ENCODE assay signal across 14 cellular contexts in genomic region chr11:12019337-12019736, GRCh38. TPM values are rescaled to one million over a fixed set of nuclear protein-coding genes. Genes with fewer than 3 reads are reported as not detected.
A peak's percentile ranks its signal among the peaks of the same experiment; 100 is the strongest.
DNase-seq lines count a peak whose midpoint lies in the region; ATAC-seq and TF ChIP-seq lines count a peak whose summit lies in the region.
"Had no signal": no experiment of that assay in that cellular context is flagged by ENCODE, and none has a peak within 500 bp of the region (broad histone marks: within the 10 kb centered on the region; RNA-seq: fewer than 3 reads in every experiment).

No MANE protein-coding gene starts in this region.

- peak overlapping the region; percentile 94 for H3K27ac ChIP-seq in endodermal cell (ENCODE audit: low read depth, low read length)
- H3K27ac ChIP-seq in liver (ENCODE audit: low read depth in 1 of 2, low read length in 2 of 2) = no peak overlapping the region
- H3K27ac ChIP-seq: lower lobe of right lung had no signal

- H3K27me3 Mint-ChIP-seq in endodermal cell (ENCODE audit: insufficient read depth) = peaks cover 33% of the 10 kb centered on the region
- peaks cover 28 to 31% of the 10 kb centered on the region in 2 donors for H3K27me3 Mint-ChIP-seq in stimulated activated naive B cell treated with anti-CD40 and anti-IgM and Interleukin-4, amounts not matched to agents 10 μg/mL and 1 μg/mL and 100 μg/mL, for 72 hours
- peaks cover 38% of the 10 kb centered on the region for H3K27me3 Mint-ChIP-seq in stimulated activated naive CD8-positive, alpha-beta T cell treated with anti-CD3 and anti-CD28 coated beads, Interleukin-15, amount 100 ng/mL, for 72 hours

- peaks cover 8% of the 10 kb centered on the region for H3K36me3 Mint-ChIP-seq in endodermal cell (ENCODE audit: low read depth)
- no peaks in the 10 kb centered on the region for H3K36me3 Mint-ChIP-seq in stimulated activated naive B cell treated with anti-CD40 and anti-IgM and Interleukin-4, amounts not matched to agents 10 μg/mL and 1 μg/mL and 100 μg/mL, for 72 hours
- H3K36me3 Mint-ChIP-seq: activated naive CD4-positive, alpha-beta T cell treated with anti-CD3 and anti-CD28 coated beads, Interleukin-2, amount 50 U/mL, for 24 hours had no signal

- H3K4me1 Mint-ChIP-seq in endodermal cell = peaks cover 20% of the 10 kb centered on the region
- no peaks in the 10 kb centered on the region for H3K4me1 Mint-ChIP-seq in stimulated activated naive B cell treated with anti-CD40 and anti-IgM and Interleukin-4, amounts not matched to agents 10 μg/mL and 1 μg/mL and 100 μg/mL, for 72 hours
- no peaks in the 10 kb centered on the region for H3K4me1 Mint-ChIP-seq in stimulated activated naive CD8-positive, alpha-beta T cell treated with anti-CD3 and anti-CD28 coated beads, Interleukin-15, amount 100 ng/mL, for 72 hours
- H3K4me1 Mint-ChIP-seq: activated naive CD4-positive, alpha-beta T cell treated with anti-CD3 and anti-CD28 coated beads, Interleukin-2, amount 50 U/mL, for 24 hours had no signal

- H3K4me1 ChIP-seq in endodermal cell (ENCODE audit: control insufficient read depth, insufficient read depth, low read length) = peaks cover 9% of the 10 kb centered on the region
- no peaks in the 10 kb centered on the region for H3K4me1 ChIP-seq in liver (ENCODE audit: control insufficient read depth in 4 of 4, insufficient read depth in 4 of 4, low read length in 3 of 4)

- no peak for TF ChIP-seq CTCF in endodermal cell (conservative IDR thresholded peaks at IDR 0.05)
- no peak for TF ChIP-seq CTCF in liver (IDR thresholded peaks at IDR 0.05; ENCODE audit: low read depth, low read length, missing input control)

- WGBS in endodermal cell (ENCODE audit: insufficient coverage in 1 of 2, insufficient read length in 1 of 2), 2 experiments = 84 to 88% methylated on average over 5 to 9 of the region's 9 CpGs
- WGBS in liver = 66% methylated on average over 9 of the region's 9 CpGs

- DNase-seq in NCI-H526 treated with DMSO at 0.1 percent for 48 hours (lab: John Stamatoyannopoulos, UW) (peak; percentile 65), endodermal cell (no peak), stromal cell of bone marrow (ENCODE audit: low read depth) (peak; percentile 70), NCI-H82 treated with DMSO at 0.1 percent for 48 hours (lab: John Stamatoyannopoulos, UW; ENCODE audit: unreplicated experiment) (no peak)
- no peak for DNase-seq in stimulated activated naive B cell treated with anti-CD40 and anti-IgM and Interleukin-4, amounts not matched to agents 10 μg/mL and 1 μg/mL and 100 μg/mL, for 72 hours
- DNase-seq in stimulated activated naive CD8-positive, alpha-beta T cell treated with anti-CD3 and anti-CD28 coated beads, Interleukin-15, amount 100 ng/mL, for 72 hours = no peak
- DNase-seq: activated CD4-positive, alpha-beta T cell treated with anti-CD3 and anti-CD28 coated beads, Interleukin-2, amount 50 U/mL, for 4 hours; esophagus squamous epithelium; Karpas-422; lower lobe of right lung; NCI-H446 had no signal

- no peak overlapping the region for H3K4me3 Mint-ChIP-seq in endodermal cell
- no peak overlapping the region for H3K4me3 Mint-ChIP-seq in stimulated activated naive B cell treated with anti-CD40 and anti-IgM and Interleukin-4, amounts not matched to agents 10 μg/mL and 1 μg/mL and 100 μg/mL, for 72 hours
- H3K4me3 Mint-ChIP-seq in stimulated activated naive CD8-positive, alpha-beta T cell treated with anti-CD3 and anti-CD28 coated beads, Interleukin-15, amount 100 ng/mL, for 72 hours = no peak overlapping the region
- H3K4me3 Mint-ChIP-seq: activated naive CD4-positive, alpha-beta T cell treated with anti-CD3 and anti-CD28 coated beads, Interleukin-2, amount 50 U/mL, for 24 hours had no signal

- H3K9me3 ChIP-seq in endodermal cell (ENCODE audit: control insufficient read depth, low read length) (peaks cover 34% of the 10 kb centered on the region), liver (ENCODE audit: control insufficient read depth in 4 of 4, low read length in 3 of 4) (no peaks in the 10 kb centered on the region)
- H3K9me3 ChIP-seq: esophagus squamous epithelium had no signal

- H3K9me3 Mint-ChIP-seq in endodermal cell = peaks cover 28% of the 10 kb centered on the region
- peaks cover 6 to 14% of the 10 kb centered on the region in 2 donors for H3K9me3 Mint-ChIP-seq in stimulated activated naive B cell treated with anti-CD40 and anti-IgM and Interleukin-4, amounts not matched to agents 10 μg/mL and 1 μg/mL and 100 μg/mL, for 72 hours
- H3K9me3 Mint-ChIP-seq in stimulated activated naive CD8-positive, alpha-beta T cell treated with anti-CD3 and anti-CD28 coated beads, Interleukin-15, amount 100 ng/mL, for 72 hours = peaks cover 0 to 21% of the 10 kb centered on the region in 2 donors

- no peak overlapping the region for H3K9ac ChIP-seq in endodermal cell (ENCODE audit: extremely low read depth, low read length, poor library complexity, severe bottlenecking)
- no peak overlapping the region for H3K9ac ChIP-seq in liver (ENCODE audit: low read depth in 1 of 2, low read length in 2 of 2)

- no peak for TF ChIP-seq RAD21 in liver (IDR thresholded peaks at IDR 0.05)

- no peak for ATAC-seq in stimulated activated naive B cell treated with anti-CD40 and anti-IgM and Interleukin-4, amounts not matched to agents 10 μg/mL and 1 μg/mL and 100 μg/mL, for 72 hours (replicated peaks)
- ATAC-seq in GM21528 (IDR thresholded peaks at IDR 0.05; ENCODE audit: low FRiP score, unreplicated experiment) = no peak
- ATAC-seq in stimulated activated naive CD8-positive, alpha-beta T cell treated with anti-CD3 and anti-CD28 coated beads, Interleukin-15, amount 100 ng/mL, for 72 hours = no peak

- H3K4me3 ChIP-seq in endodermal cell (ENCODE audit: low read length) = no peak overlapping the region
- H3K4me3 ChIP-seq in liver (ENCODE audit: low read depth in 1 of 3, low read length in 3 of 3) = no peak overlapping the region
- H3K4me3 ChIP-seq: esophagus squamous epithelium, lower lobe of right lung had no signal

- H3K36me3 ChIP-seq in endodermal cell (ENCODE audit: control insufficient read depth, insufficient read depth, low read length) (no peaks in the 10 kb centered on the region), liver (ENCODE audit: control insufficient read depth in 4 of 4, insufficient read depth in 3 of 4, low read depth in 1 of 4, low read length in 3 of 4) (no peaks in the 10 kb centered on the region)
- H3K36me3 ChIP-seq: esophagus squamous epithelium, lower lobe of right lung had no signal

- H3K27me3 ChIP-seq in endodermal cell (ENCODE audit: control insufficient read depth, insufficient read depth, low read length, poor library complexity, severe bottlenecking) = peaks cover 5% of the 10 kb centered on the region
- no peaks in the 10 kb centered on the region for H3K27me3 ChIP-seq in liver (ENCODE audit: control insufficient read depth in 4 of 4, insufficient read depth in 4 of 4, low read length in 3 of 4)
- H3K27me3 ChIP-seq: esophagus squamous epithelium had no signal

- no peak overlapping the region for H3K27ac Mint-ChIP-seq in endodermal cell
- H3K27ac Mint-ChIP-seq in stimulated activated naive B cell treated with anti-CD40 and anti-IgM and Interleukin-4, amounts not matched to agents 10 μg/mL and 1 μg/mL and 100 μg/mL, for 72 hours = no peak overlapping the region
- no peak overlapping the region for H3K27ac Mint-ChIP-seq in stimulated activated naive CD8-positive, alpha-beta T cell treated with anti-CD3 and anti-CD28 coated beads, Interleukin-15, amount 100 ng/mL, for 72 hours
- H3K27ac Mint-ChIP-seq: activated naive CD4-positive, alpha-beta T cell treated with anti-CD3 and anti-CD28 coated beads, Interleukin-2, amount 50 U/mL, for 24 hours had no signal

TF ChIP-seq in liver, 16 proteins besides CTCF, POLR2A, EP300 and RAD21:
- no peak for TF ChIP-seq ZBTB33 (IDR thresholded peaks at IDR 0.05)
- TF ChIP-seq FOXA1 (IDR thresholded peaks at IDR 0.05) = no peak
- TF ChIP-seq JUND (IDR thresholded peaks at IDR 0.05) = no peak
- TF ChIP-seq HNF4A (conservative IDR thresholded peaks at IDR 0.05) = no peak
- no peak for TF ChIP-seq GABPA (IDR thresholded peaks at IDR 0.05 in 1 of 2, conservative IDR thresholded peaks at IDR 0.05 in 1 of 2)
- no peak for TF ChIP-seq RXRA (IDR thresholded peaks at IDR 0.05)
- peak; percentile 18 for TF ChIP-seq NR2F2 (IDR thresholded peaks at IDR 0.05)

RNA-seq across cellular contexts. Expression of gene DKK3, which starts 10.9 kb away (rescaled TPM):
- 10 to 100 TPM; 18.8 to 42.6 TPM for total RNA-seq in endodermal cell
- polyA plus RNA-seq in endodermal cell (2013, experiment 1 of 2) = 57.9 TPM
- 51.3 TPM for polyA plus RNA-seq in endodermal cell (2013, experiment 2 of 2)
- total RNA-seq in liver = 1 to 10 TPM; 9.9 TPM
- 1 to 10 TPM; 3.1 to 4.4 TPM for polyA plus RNA-seq in liver

Comparison
In these comparisons a context has a peak if more than half of its experiments do, and no peak if none do; other contexts are left out.
1. DNase-seq: peak in NCI-H526 treated with DMSO at 0.1 percent for 48 hours (single experiment) and stromal cell of bone marrow (single experiment); none in endodermal cell (single experiment), stimulated activated naive B cell treated with anti-CD40 and anti-IgM and Interleukin-4, amounts not matched to agents 10 μg/mL and 1 μg/mL and 100 μg/mL, for 72 hours (single experiment), stimulated activated naive CD8-positive, alpha-beta T cell treated with anti-CD3 and anti-CD28 coated beads, Interleukin-15, amount 100 ng/mL, for 72 hours (0 of 2) and NCI-H82 treated with DMSO at 0.1 percent for 48 hours (single experiment).